In genomic region chr2:47904903-47905453, GRCh38 we compare ENCODE assay signal across 8 cellular contexts. TPM values are rescaled to one million over a fixed set of nuclear protein-coding genes. Genes with fewer than 3 reads are reported as not detected.
DNase-seq lines count a peak whose midpoint lies in the region; TF ChIP-seq lines count a peak whose summit lies in the region.

No MANE protein-coding gene starts in this region.

- H3K4me1 ChIP-seq in BLaER1 treated with 17β-estradiol and CSF1 and Interleukin-3, amounts not matched to agents 10 nM and 100 nM: peaks cover 22 to 44% (median 37%) of the 10 kb centered on the region in 10 experiments
- H3K4me1 ChIP-seq in left ventricle myocardium inferior: peaks cover 69% of the 10 kb centered on the region

- H3K27ac ChIP-seq in BLaER1 treated with 17β-estradiol and CSF1 and Interleukin-3, amounts not matched to agents 10 nM and 100 nM: peak overlapping the region; percentile 95 to 99 (median 98)
- peak overlapping the region; percentile 99 for H3K27ac ChIP-seq in left ventricle myocardium inferior (replicated peaks)

- H3K36me3 Mint-ChIP-seq in activated naive CD8-positive, alpha-beta T cell treated with anti-CD3 and anti-CD28 coated beads for 36 hours: peaks cover 6% of the 10 kb centered on the region
- peaks cover 1% of the 10 kb centered on the region for H3K36me3 Mint-ChIP-seq in progenitor cell of endocrine pancreas (ENCODE audit: insufficient read depth)

- H3K27me3 ChIP-seq in BLaER1 treated with 17β-estradiol and CSF1 and Interleukin-3, amounts not matched to agents 10 nM and 100 nM: no peaks in the 10 kb centered on the region
- H3K27me3 ChIP-seq in left ventricle myocardium inferior (ENCODE audit: low read depth): no peaks in the 10 kb centered on the region

- no peaks in the 10 kb centered on the region for H3K9me3 Mint-ChIP-seq in activated naive CD8-positive, alpha-beta T cell treated with anti-CD3 and anti-CD28 coated beads for 36 hours
- no peaks in the 10 kb centered on the region for H3K9me3 Mint-ChIP-seq in progenitor cell of endocrine pancreas (ENCODE audit: low read depth)

- TF ChIP-seq CTCF in left ventricle myocardium inferior (IDR thresholded peaks at IDR 0.05; ENCODE audit: borderline replicate concordance): no peak
- no peak for TF ChIP-seq CTCF in progenitor cell of endocrine pancreas (IDR thresholded peaks at IDR 0.05; ENCODE audit: unreplicated experiment)

- H3K9me3 ChIP-seq in BLaER1 treated with 17β-estradiol and CSF1 and Interleukin-3, amounts not matched to agents 10 nM and 100 nM (replicated peaks in 1 of 11): no peaks in the 10 kb centered on the region
- no peaks in the 10 kb centered on the region for H3K9me3 ChIP-seq in left ventricle myocardium inferior (replicated peaks)

- H3K9ac ChIP-seq in BLaER1 treated with 17β-estradiol and CSF1 and Interleukin-3, amounts not matched to agents 10 nM and 100 nM: peak overlapping the region; percentile 94 to 100 (median 99)

- H3K4me3 Mint-ChIP-seq in activated naive CD8-positive, alpha-beta T cell treated with anti-CD3 and anti-CD28 coated beads for 36 hours: peak overlapping the region; percentile 91
- H3K4me3 Mint-ChIP-seq in progenitor cell of endocrine pancreas (ENCODE audit: low read depth): peak overlapping the region; percentile 92

- intact Hi-C loops in left ventricle myocardium inferior (cut with micrococcal nuclease): no loop called here

- H4K20me1 ChIP-seq in BLaER1 treated with 17β-estradiol and CSF1 and Interleukin-3, amounts not matched to agents 10 nM and 100 nM: peaks cover 42 to 48% (median 45%) of the 10 kb centered on the region in 11 experiments

- H3K4me3 ChIP-seq in BLaER1 treated with 17β-estradiol and CSF1 and Interleukin-3, amounts not matched to agents 10 nM and 100 nM: peak overlapping the region; percentile 82 to 98 (median 94)
- peak overlapping the region; percentile 98 for H3K4me3 ChIP-seq in left ventricle myocardium inferior

- peak overlapping the region; percentile 70 to 99 (median 80); a peak in 21 of 22 replicates for H3K4me2 ChIP-seq in BLaER1 treated with 17β-estradiol and CSF1 and Interleukin-3, amounts not matched to agents 10 nM and 100 nM

- H3K36me3 ChIP-seq in BLaER1 treated with 17β-estradiol and CSF1 and Interleukin-3, amounts not matched to agents 10 nM and 100 nM: peaks cover 0 to 9% (median 0%) of the 10 kb centered on the region in 11 experiments; a peak in 5 of 22 replicates
- H3K36me3 ChIP-seq in left ventricle myocardium inferior: no peaks in the 10 kb centered on the region

- H3K27ac Mint-ChIP-seq in activated naive CD8-positive, alpha-beta T cell treated with anti-CD3 and anti-CD28 coated beads for 36 hours: peak overlapping the region; percentile 95
- H3K27ac Mint-ChIP-seq in progenitor cell of endocrine pancreas: peak overlapping the region; percentile 99

- peak; percentile 10 for DNase-seq in GM19238 (ENCODE audit: insufficient read length, low spot score)
- DNase-seq in NCI-H526 (lab: John Stamatoyannopoulos, UW): peak; percentile 31 to 77
- DNase-seq in activated naive CD8-positive, alpha-beta T cell treated with anti-CD3 and anti-CD28 coated beads for 36 hours: no peak
- DNase-seq in left ventricle myocardium inferior: peak; percentile 30
- DNase-seq in progenitor cell of endocrine pancreas (ENCODE audit: low spot score, unreplicated experiment): peak; percentile 26
- DNase-seq in NCI-H446 treated with DMSO at 0.1 percent for 48 hours (lab: John Stamatoyannopoulos, UW): no peak
- no peak for DNase-seq in GF-D8 (lab: John Stamatoyannopoulos, UW)

- no peaks in the 10 kb centered on the region for H3K27me3 Mint-ChIP-seq in activated naive CD8-positive, alpha-beta T cell treated with anti-CD3 and anti-CD28 coated beads for 36 hours
- no peaks in the 10 kb centered on the region for H3K27me3 Mint-ChIP-seq in progenitor cell of endocrine pancreas

- peaks cover 32% of the 10 kb centered on the region for H3K4me1 Mint-ChIP-seq in activated naive CD8-positive, alpha-beta T cell treated with anti-CD3 and anti-CD28 coated beads for 36 hours
- H3K4me1 Mint-ChIP-seq in progenitor cell of endocrine pancreas (ENCODE audit: low read depth): peaks cover 27% of the 10 kb centered on the region

RNA-seq across cellular contexts. Expression of gene FBXO11, which starts 1.3 kb away (rescaled TPM):
- total RNA-seq in activated naive CD8-positive, alpha-beta T cell treated with anti-CD3 and anti-CD28 coated beads for 36 hours: 10 to 100 TPM; 36.3 to 36.4 TPM
- total RNA-seq in left ventricle myocardium inferior (34.7 TPM), progenitor cell of endocrine pancreas (96.5 and 102 TPM in 2 replicates)

Comparison
In these comparisons a context has a peak if more than half of its experiments do, and no peak if none do; other contexts are left out.
1. DNase-seq: peak in GM19238 (single experiment), NCI-H526 (2 of 2), left ventricle myocardium inferior (single experiment) and progenitor cell of endocrine pancreas (single experiment); none in activated naive CD8-positive, alpha-beta T cell treated with anti-CD3 and anti-CD28 coated beads for 36 hours (single experiment), NCI-H446 treated with DMSO at 0.1 percent for 48 hours (single experiment) and GF-D8 (single experiment).